1 cellular context compared by ENCODE assay signal in genomic region chr9:137041134-137041533, GRCh38.
TF ChIP-seq lines count a peak whose summit lies in the region.

No MANE protein-coding gene starts in this region.

TF ChIP-seq in GM23338, 12 proteins besides CTCF, POLR2A, EP300 and RAD21 (continued from another document):
- no peak for TF ChIP-seq CREB1 (CRISPR knock-in tag; IDR thresholded peaks at IDR 0.05; ENCODE audit: low read depth)
- no peak for TF ChIP-seq JUNB (IDR thresholded peaks at IDR 0.05; ENCODE audit: unreplicated experiment)
- no peak for TF ChIP-seq NANOG (IDR thresholded peaks at IDR 0.05; ENCODE audit: borderline replicate concordance)
- no peak for TF ChIP-seq EZH2phosphoT487 (IDR thresholded peaks at IDR 0.05; ENCODE audit: unreplicated experiment)
- TF ChIP-seq POLR2AphosphoS5 (IDR thresholded peaks at IDR 0.05; ENCODE audit: low read depth) = no peak
- no peak for TF ChIP-seq ZNF462 (CRISPR knock-in tag; IDR thresholded peaks at IDR 0.05)
